In the genomic region with DNA sequence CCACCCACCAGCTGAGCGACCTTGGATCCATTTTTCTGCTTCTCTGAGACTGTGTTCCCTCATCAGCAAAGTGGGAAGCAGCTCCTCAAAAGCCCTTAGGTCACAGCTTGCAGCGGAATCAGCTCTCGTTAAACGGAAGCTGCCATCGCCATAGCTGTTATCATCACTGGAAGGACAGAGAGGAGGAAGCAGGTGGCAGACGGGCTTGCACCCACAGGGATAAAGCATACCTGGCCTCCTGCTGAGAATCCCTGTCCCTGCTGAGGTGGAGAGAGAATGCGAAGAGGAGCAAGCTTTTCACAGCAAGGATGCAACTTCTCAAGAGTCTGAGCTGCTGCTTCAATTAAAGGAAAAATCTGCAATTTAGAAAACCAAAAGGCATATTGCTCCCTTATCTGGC, we compare ENCODE assay signal across 17 cellular contexts.
DNase-seq lines count a peak whose midpoint lies in the region; ATAC-seq and TF ChIP-seq lines count a peak whose summit lies in the region.
"Had no signal": no experiment of that assay in that cellular context is flagged by ENCODE, and none has a peak within 500 bp of the region (broad histone marks: within the 10 kb centered on the region; RNA-seq: fewer than 3 reads in every experiment).

No MANE protein-coding gene starts in this region.

- H3K27me3 Mint-ChIP-seq in activated T-cell treated with anti-CD3 and anti-CD28 coated beads, Interleukin-2, amount 50 U/mL, for 24 hours, result no peaks in the 10 kb centered on the region
- no peaks in the 10 kb centered on the region for H3K27me3 Mint-ChIP-seq in activated T-cell treated with anti-CD3 and anti-CD28 coated beads, Interleukin-2, amount 50 U/mL, for 4 hours (ENCODE audit: low read depth)
- no peaks in the 10 kb centered on the region for H3K27me3 Mint-ChIP-seq in activated CD8-positive, alpha-beta T cell treated with anti-CD3 and anti-CD28 coated beads, Interleukin-2, amount 10 ng/mL, durations not matched to agents 7 days and 5 days (ENCODE audit: low read depth)
- no peaks in the 10 kb centered on the region for H3K27me3 Mint-ChIP-seq in Calu3 (ENCODE audit: unreplicated experiment)

- POLR2A ChIA-PET in activated CD8-positive, alpha-beta T cell treated with anti-CD3 and anti-CD28 coated beads, Interleukin-2, amount 10 ng/mL, durations not matched to agents 7 days and 5 days (lab: Charles Lee), result interaction anchor here (0.5 to 5.6 kb wide), 6 partner anchors 41 to 205 kb away, joined by 3 to 54 read pairs (median 9); a partner anchor contains a TSS

- ATAC-seq in activated T-cell treated with anti-CD3 and anti-CD28 coated beads, Interleukin-2, amount 50 U/mL, for 4 hours, result no peak
- ATAC-seq in activated CD8-positive, alpha-beta T cell treated with anti-CD3 and anti-CD28 coated beads, Interleukin-2, amount 10 ng/mL, durations not matched to agents 7 days and 5 days, result no peak
- no peak for ATAC-seq in stimulated activated effector memory CD8-positive, alpha-beta T cell treated with anti-CD3 and anti-CD28 coated beads, Interleukin-12 subunit alpha, Interleukin-12 subunit beta, amount 100 ng/mL, for 72 hours
- ATAC-seq: mucosa of descending colon, pancreas, upper lobe of right lung had no signal

- TF ChIP-seq CTCF in Calu3 (IDR thresholded peaks at IDR 0.05; ENCODE audit: unreplicated experiment), result no peak

- peaks cover 94% of the 10 kb centered on the region for H3K36me3 Mint-ChIP-seq in activated T-cell treated with anti-CD3 and anti-CD28 coated beads, Interleukin-2, amount 50 U/mL, for 24 hours (ENCODE audit: low read depth)
- H3K36me3 Mint-ChIP-seq in activated T-cell treated with anti-CD3 and anti-CD28 coated beads, Interleukin-2, amount 50 U/mL, for 4 hours (ENCODE audit: insufficient read depth), result peaks cover 29% of the 10 kb centered on the region
- H3K36me3 Mint-ChIP-seq in activated CD8-positive, alpha-beta T cell treated with anti-CD3 and anti-CD28 coated beads, Interleukin-2, amount 10 ng/mL, durations not matched to agents 7 days and 5 days (ENCODE audit: low read depth), result peaks cover 78% of the 10 kb centered on the region
- peaks cover 69% of the 10 kb centered on the region for H3K36me3 Mint-ChIP-seq in stimulated activated effector memory CD8-positive, alpha-beta T cell treated with anti-CD3 and anti-CD28 coated beads, Interleukin-12 subunit alpha, Interleukin-12 subunit beta, amount 100 ng/mL, for 72 hours
- H3K36me3 Mint-ChIP-seq in Calu3 (ENCODE audit: insufficient read depth, unreplicated experiment), result peaks cover 5% of the 10 kb centered on the region

- CTCF ChIA-PET in activated CD8-positive, alpha-beta T cell treated with anti-CD3 and anti-CD28 coated beads, Interleukin-2, amount 10 ng/mL, durations not matched to agents 7 days and 5 days (lab: Charles Lee), result interaction anchor here (1.0 to 4.4 kb wide), 8 partner anchors 25 to 204 kb away, joined by 3 to 19 read pairs (median 8); a partner anchor contains a TSS
- CTCF ChIA-PET in Calu3 (lab: Charles Lee), result no interaction called here

- peaks cover 86% of the 10 kb centered on the region for H3K4me1 Mint-ChIP-seq in activated T-cell treated with anti-CD3 and anti-CD28 coated beads, Interleukin-2, amount 50 U/mL, for 24 hours (ENCODE audit: low read depth)
- H3K4me1 Mint-ChIP-seq in activated T-cell treated with anti-CD3 and anti-CD28 coated beads, Interleukin-2, amount 50 U/mL, for 4 hours (ENCODE audit: low read depth), result peaks cover 34% of the 10 kb centered on the region
- peaks cover 98% of the 10 kb centered on the region for H3K4me1 Mint-ChIP-seq in activated CD8-positive, alpha-beta T cell treated with anti-CD3 and anti-CD28 coated beads, Interleukin-2, amount 10 ng/mL, durations not matched to agents 7 days and 5 days (ENCODE audit: low read depth)
- H3K4me1 Mint-ChIP-seq in stimulated activated effector memory CD8-positive, alpha-beta T cell treated with anti-CD3 and anti-CD28 coated beads, Interleukin-12 subunit alpha, Interleukin-12 subunit beta, amount 100 ng/mL, for 72 hours, result peaks cover 81% of the 10 kb centered on the region
- H3K4me1 Mint-ChIP-seq in Calu3 (ENCODE audit: low read depth, unreplicated experiment), result no peaks in the 10 kb centered on the region

- H3K9me3 Mint-ChIP-seq in activated T-cell treated with anti-CD3 and anti-CD28 coated beads, Interleukin-2, amount 50 U/mL, for 24 hours, result no peaks in the 10 kb centered on the region
- no peaks in the 10 kb centered on the region for H3K9me3 Mint-ChIP-seq in activated T-cell treated with anti-CD3 and anti-CD28 coated beads, Interleukin-2, amount 50 U/mL, for 4 hours
- H3K9me3 Mint-ChIP-seq in activated CD8-positive, alpha-beta T cell treated with anti-CD3 and anti-CD28 coated beads, Interleukin-2, amount 10 ng/mL, durations not matched to agents 7 days and 5 days (ENCODE audit: insufficient read depth), result no peaks in the 10 kb centered on the region
- H3K9me3 Mint-ChIP-seq in stimulated activated effector memory CD8-positive, alpha-beta T cell treated with anti-CD3 and anti-CD28 coated beads, Interleukin-12 subunit alpha, Interleukin-12 subunit beta, amount 100 ng/mL, for 72 hours, result no peaks in the 10 kb centered on the region
- no peaks in the 10 kb centered on the region for H3K9me3 Mint-ChIP-seq in Calu3 (ENCODE audit: low read depth, unreplicated experiment)

- no TSS peak for BruUV-seq in Calu3 (replicated peaks; lab: Mats Ljungman, UMichigan)

- DNase-seq in activated T-cell treated with anti-CD3 and anti-CD28 coated beads, Interleukin-2, amount 50 U/mL, for 24 hours, result peak; percentile 31
- no peak for DNase-seq in activated T-cell treated with anti-CD3 and anti-CD28 coated beads, Interleukin-2, amount 50 U/mL, for 4 hours
- peak; percentile 90 for DNase-seq in NCI-H146 (lab: John Stamatoyannopoulos, UW)
- DNase-seq in activated CD8-positive, alpha-beta T cell treated with anti-CD3 and anti-CD28 coated beads, Interleukin-2, amount 10 ng/mL, durations not matched to agents 7 days and 5 days, result no peak
- no peak for DNase-seq in stimulated activated effector memory CD8-positive, alpha-beta T cell treated with anti-CD3 and anti-CD28 coated beads, Interleukin-12 subunit alpha, Interleukin-12 subunit beta, amount 100 ng/mL, for 72 hours (ENCODE audit: low spot score in 2 of 2)
- DNase-seq in NCI-H1436 treated with DMSO at 0.1 percent for 48 hours (lab: John Stamatoyannopoulos, UW), result no peak
- DNase-seq in OCI-M2 (lab: John Stamatoyannopoulos, UW; ENCODE audit: unreplicated experiment), result no peak
- no peak for DNase-seq in Calu3
- DNase-seq: activated CD4-positive, CD25-positive, alpha-beta regulatory T cell treated with anti-CD3 and anti-CD28 coated beads, Interleukin-2, amount 50 U/mL, for 72 hours; DMS79; GM23248; MM.1S; mucosa of descending colon; pancreas; small intestine; stimulated activated naive CD4-positive, alpha-beta T cell treated with Interleukin-2 at 50 U/mL for 16 hours; upper lobe of right lung had no signal

- intact Hi-C loops in Calu3 (cut with micrococcal nuclease; ENCODE audit: unreplicated experiment), result no loop called here

- H3K4me3 Mint-ChIP-seq in activated T-cell treated with anti-CD3 and anti-CD28 coated beads, Interleukin-2, amount 50 U/mL, for 24 hours, result no peak overlapping the region
- no peak overlapping the region for H3K4me3 Mint-ChIP-seq in activated T-cell treated with anti-CD3 and anti-CD28 coated beads, Interleukin-2, amount 50 U/mL, for 4 hours
- no peak overlapping the region for H3K4me3 Mint-ChIP-seq in activated CD8-positive, alpha-beta T cell treated with anti-CD3 and anti-CD28 coated beads, Interleukin-2, amount 10 ng/mL, durations not matched to agents 7 days and 5 days
- peak overlapping the region; percentile 59 for H3K4me3 Mint-ChIP-seq in stimulated activated effector memory CD8-positive, alpha-beta T cell treated with anti-CD3 and anti-CD28 coated beads, Interleukin-12 subunit alpha, Interleukin-12 subunit beta, amount 100 ng/mL, for 72 hours
- no peak overlapping the region for H3K4me3 Mint-ChIP-seq in Calu3 (ENCODE audit: low read depth, unreplicated experiment)

- peak overlapping the region; percentile 96 for H3K27ac Mint-ChIP-seq in activated T-cell treated with anti-CD3 and anti-CD28 coated beads, Interleukin-2, amount 50 U/mL, for 24 hours
- peak overlapping the region; percentile 97 for H3K27ac Mint-ChIP-seq in activated CD8-positive, alpha-beta T cell treated with anti-CD3 and anti-CD28 coated beads, Interleukin-2, amount 10 ng/mL, durations not matched to agents 7 days and 5 days
- peak overlapping the region; percentile 92 for H3K27ac Mint-ChIP-seq in stimulated activated effector memory CD8-positive, alpha-beta T cell treated with anti-CD3 and anti-CD28 coated beads, Interleukin-12 subunit alpha, Interleukin-12 subunit beta, amount 100 ng/mL, for 72 hours
- no peak overlapping the region for H3K27ac Mint-ChIP-seq in Calu3 (ENCODE audit: unreplicated experiment)

Comparison
In these comparisons a context has a peak if more than half of its experiments do, and no peak if none do; other contexts are left out.
1. DNase-seq: peak in activated T-cell treated with anti-CD3 and anti-CD28 coated beads, Interleukin-2, amount 50 U/mL, for 24 hours (single experiment) and NCI-H146 (single experiment); none in activated T-cell treated with anti-CD3 and anti-CD28 coated beads, Interleukin-2, amount 50 U/mL, for 4 hours (single experiment), activated CD8-positive, alpha-beta T cell treated with anti-CD3 and anti-CD28 coated beads, Interleukin-2, amount 10 ng/mL, durations not matched to agents 7 days and 5 days (single experiment), stimulated activated effector memory CD8-positive, alpha-beta T cell treated with anti-CD3 and anti-CD28 coated beads, Interleukin-12 subunit alpha, Interleukin-12 subunit beta, amount 100 ng/mL, for 72 hours (0 of 2), NCI-H1436 treated with DMSO at 0.1 percent for 48 hours (single experiment), OCI-M2 (single experiment) and Calu3 (single experiment).